In the genomic region with DNA sequence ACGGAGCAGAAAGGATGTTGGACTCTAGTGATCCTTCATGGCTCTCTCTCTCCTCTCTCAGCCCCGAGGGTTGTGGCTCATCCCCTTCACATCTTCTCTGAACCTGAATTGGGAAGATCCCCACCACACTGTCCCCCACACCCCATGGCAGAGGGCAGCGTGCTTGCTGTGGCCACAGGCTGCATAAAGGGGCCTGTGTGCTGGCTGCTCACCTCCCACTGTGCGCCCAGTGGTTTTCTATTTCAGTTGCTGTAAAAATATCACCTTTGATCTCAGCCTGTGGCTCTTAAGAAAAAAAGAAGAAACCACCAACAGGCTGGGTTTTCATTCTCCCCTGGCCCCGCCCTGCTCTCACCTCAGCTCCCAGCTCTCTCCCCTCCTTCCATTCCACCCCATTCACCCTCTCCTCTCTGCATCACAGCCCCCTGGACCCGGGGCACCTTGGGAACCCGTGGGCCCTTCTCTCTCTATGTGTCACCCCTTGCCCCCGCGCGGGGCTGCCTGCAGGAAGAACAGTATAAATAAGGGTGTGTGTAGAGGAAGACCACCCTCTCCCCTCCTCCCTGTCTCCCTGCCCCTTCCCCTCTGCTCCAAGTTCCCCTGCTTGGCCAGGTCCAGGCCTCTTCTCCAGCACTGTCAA, we compare ENCODE assay signal across 15 cellular contexts. TPM values are rescaled to one million over a fixed set of nuclear protein-coding genes. Genes with fewer than 3 reads are reported as not detected.
DNase-seq lines count a peak whose midpoint lies in the region; ATAC-seq, FAIRE-seq and TF ChIP-seq lines count a peak whose summit lies in the region.
"Had no signal": no experiment of that assay in that cellular context is flagged by ENCODE, and none has a peak within 500 bp of the region (broad histone marks: within the 10 kb centered on the region; RNA-seq: fewer than 3 reads in every experiment).

No MANE protein-coding gene starts in this region.

- peak overlapping the region; percentile 98 for H3K4me2 ChIP-seq in BLaER1
- 0 out of 2 replicates have a peak overlapping the region, but pooled peaks have one; percentile 17 for H3K4me2 ChIP-seq in HCT116 (ENCODE audit: low read length)
- H3K4me2 ChIP-seq: smooth muscle cell had no signal

- H3K9me3 ChIP-seq in BLaER1 (no peaks in the 10 kb centered on the region), HCT116 (ENCODE audit: control insufficient read depth in 1 of 2, insufficient read depth in 1 of 2, low read depth in 1 of 2, low read length in 2 of 2) (no peaks in the 10 kb centered on the region)

- H3K4me3 ChIP-seq in BLaER1 (no peak overlapping the region), HCT116 (replicated peaks in 1 of 2; ENCODE audit: low read depth in 1 of 2, low read length in 2 of 2) (no peak overlapping the region)
- H3K4me3 ChIP-seq: dorsolateral prefrontal cortex, smooth muscle cell had no signal

- peak overlapping the region; percentile 45; the same call in 1 of the 2 replicates for H3K9ac ChIP-seq in BLaER1
- H3K9ac ChIP-seq in HCT116 (ENCODE audit: low read length): no peak overlapping the region

- H4K20me1 ChIP-seq in BLaER1 (no peaks in the 10 kb centered on the region), HCT116 (ENCODE audit: insufficient read depth) (no peaks in the 10 kb centered on the region)

- H3K36me3 ChIP-seq in BLaER1: no peaks in the 10 kb centered on the region
- no peaks in the 10 kb centered on the region for H3K36me3 ChIP-seq in HCT116 (ENCODE audit: control insufficient read depth in 1 of 2, insufficient read depth in 2 of 2, low read length in 2 of 2)

- POLR2A ChIA-PET in HCT116 (lab: Charles Lee): no interaction called here

- intact Hi-C loops in HCT116 (cut with micrococcal nuclease): no loop called here

- no peak for FAIRE-seq in H54 (lab: Jason Lieb, UNC)

- H2AFZ ChIP-seq in HCT116 (ENCODE audit: low read depth, low read length, poor library complexity, severe bottlenecking): no peak overlapping the region

- no peaks in the 10 kb centered on the region for H3K79me2 ChIP-seq in HCT116 (ENCODE audit: insufficient read depth, low read length)

- H3K27ac ChIP-seq in BLaER1: peak overlapping the region; percentile 58; the same call in 1 of the 2 replicates
- no peak overlapping the region for H3K27ac ChIP-seq in HCT116 (ENCODE audit: low read depth, low read length)
- H3K27ac ChIP-seq: C4-2B had no signal

- H3K27me3 ChIP-seq in BLaER1 (0 out of 2 replicates have a peak, but pooled peaks cover 6% of the 10 kb centered on the region), HCT116 (ENCODE audit: insufficient read depth, low read length) (no peaks in the 10 kb centered on the region)
- H3K27me3 ChIP-seq: dorsolateral prefrontal cortex had no signal

- CTCF ChIA-PET in HCT116 (lab: Charles Lee): no interaction called here

- TF ChIP-seq CTCF in HCT116 (IDR thresholded peaks at IDR 0.05 in 2 of 3, conservative IDR thresholded peaks at IDR 0.05 in 1 of 3; ENCODE audit: borderline replicate concordance in 1 of 3, insufficient read depth in 1 of 3, low read depth in 2 of 3, low read length in 2 of 3): no peak

- TF ChIP-seq POLR2A in HCT116 (IDR thresholded peaks at IDR 0.05; ENCODE audit: borderline replicate concordance, extremely low read depth, insufficient read depth, insufficient read length) (no peak), H54 (IDR thresholded peaks at IDR 0.05; ENCODE audit: low read depth, low read length) (no peak)

- H3K4me1 ChIP-seq in BLaER1 (peaks cover 60% of the 10 kb centered on the region), HCT116 (ENCODE audit: control insufficient read depth in 1 of 2, insufficient read depth in 2 of 2, low read length in 2 of 2) (peaks cover 17 to 39% of the 10 kb centered on the region in 2 experiments; a peak in 3 of 4 replicates)

- no peak for TF ChIP-seq RAD21 in HCT116 (IDR thresholded peaks at IDR 0.05; ENCODE audit: low read depth)

- no TSS peak for BruUV-seq in HCT116 (replicated peaks; lab: Mats Ljungman, UMichigan)

- no peaks in the 10 kb centered on the region for H3K9me2 ChIP-seq in HCT116 (ENCODE audit: insufficient read depth)

- DNase-seq in HCT116 (ENCODE audit: low read depth, low spot score) (no peak), A172 (ENCODE audit: low spot score) (no peak), DMS79 treated with DMSO at 0.1 percent for 48 hours (lab: John Stamatoyannopoulos, UW) (no peak), H54 (ENCODE audit: insufficient read length, low spot score) (no peak)
- peak; percentile 46 for DNase-seq in activated CD4-positive, alpha-beta T cell treated with anti-CD3 and anti-CD28 coated beads, Interleukin-2, amount 50 U/mL, for 1 hour
- peak; percentile 21 for DNase-seq in effector CD4-positive, alpha-beta T cell
- DNase-seq: dorsolateral prefrontal cortex; hippocampal formation; NCI-H446; stimulated activated naive B cell treated with anti-CD40 and anti-IgM and Interleukin-4, amounts not matched to agents 10 μg/mL and 1 μg/mL and 100 μg/mL, for 72 hours had no signal

- ATAC-seq in HCT116: no peak
- ATAC-seq in GM21528 (IDR thresholded peaks at IDR 0.05; ENCODE audit: low FRiP score, unreplicated experiment): no peak
- ATAC-seq: SK-N-SH treated with all-trans-retinoic acid at 6 μM for 48 hours; stimulated activated naive B cell treated with anti-CD40 and anti-IgM and Interleukin-4, amounts not matched to agents 10 μg/mL and 1 μg/mL and 100 μg/mL, for 72 hours had no signal

- RAD21 ChIA-PET in HCT116 (lab: Charles Lee; ENCODE audit: low non-redundant PET in 1 of 2, low total read pairs in 2 of 2, uncharacterized antibody in 2 of 2, unreplicated experiment in 2 of 2): no interaction called here

TF ChIP-seq in HCT116, 20 proteins besides CTCF, POLR2A, EP300 and RAD21:
- TF ChIP-seq ZNF274 (IDR thresholded peaks at IDR 0.05; ENCODE audit: low read depth, low read length) (no peak), JUND (IDR thresholded peaks at IDR 0.05) (no peak), ZFX (IDR thresholded peaks at IDR 0.05) (no peak), SRF (IDR thresholded peaks at IDR 0.05; ENCODE audit: low read depth) (no peak), TCF7L2 (IDR thresholded peaks at IDR 0.05; ENCODE audit: borderline replicate concordance, extremely low read depth, insufficient read depth, insufficient read length) (no peak), CBX3 (IDR thresholded peaks at IDR 0.05; ENCODE audit: low read depth) (no peak), CEBPB (IDR thresholded peaks at IDR 0.05; ENCODE audit: low read depth) (no peak), EZH2phosphoT487 (IDR thresholded peaks at IDR 0.05; ENCODE audit: borderline replicate concordance) (no peak), REST (IDR thresholded peaks at IDR 0.05; ENCODE audit: low read depth) (no peak), SIN3A (IDR thresholded peaks at IDR 0.05; ENCODE audit: low read depth) (no peak)
- TF ChIP-seq, protein P1, sequence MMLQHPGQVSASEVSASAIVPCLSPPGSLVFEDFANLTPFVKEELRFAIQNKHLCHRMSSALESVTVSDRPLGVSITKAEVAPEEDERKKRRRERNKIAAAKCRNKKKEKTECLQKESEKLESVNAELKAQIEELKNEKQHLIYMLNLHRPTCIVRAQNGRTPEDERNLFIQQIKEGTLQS (IDR thresholded peaks at IDR 0.05): no peak

RNA-seq across cellular contexts. Expression of gene WNT11, which starts 25.8 kb away (rescaled TPM):
- 1.9 TPM for total RNA-seq in HCT116 (2021; ENCODE audit: unreplicated experiment)
- 0.61 and 1.3 TPM in 2 replicates for polyA plus RNA-seq in HCT116 (2012)
- 0.98 and 2.6 TPM in 2 replicates for total RNA-seq in A172 (2014; rRNA removed; shearing (Covaris generic))

Comparison
In these comparisons a context has a peak if more than half of its experiments do, and no peak if none do; other contexts are left out.
1. DNase-seq: peak in activated CD4-positive, alpha-beta T cell treated with anti-CD3 and anti-CD28 coated beads, Interleukin-2, amount 50 U/mL, for 1 hour (single experiment) and effector CD4-positive, alpha-beta T cell (single experiment); none in HCT116 (single experiment), A172 (single experiment), DMS79 treated with DMSO at 0.1 percent for 48 hours (single experiment) and H54 (single experiment).